ENCODE assay signal across 1 cellular context in genomic region chr14:24076302-24076601, GRCh38.
TF ChIP-seq lines count a peak whose summit lies in the region.

No MANE protein-coding gene starts in this region.

TF ChIP-seq in HepG2, 621 proteins besides CTCF, POLR2A, EP300 and RAD21 (continued from another document and continues in another):
- TF ChIP-seq NFAT5 (CRISPR knock-in tag; IDR thresholded peaks at IDR 0.05), result no peak
- TF ChIP-seq MAFK (conservative IDR thresholded peaks at IDR 0.05 in 1 of 2, IDR thresholded peaks at IDR 0.05 in 1 of 2; ENCODE audit: low read length in 2 of 2), result no peak
- TF ChIP-seq, protein P1, sequence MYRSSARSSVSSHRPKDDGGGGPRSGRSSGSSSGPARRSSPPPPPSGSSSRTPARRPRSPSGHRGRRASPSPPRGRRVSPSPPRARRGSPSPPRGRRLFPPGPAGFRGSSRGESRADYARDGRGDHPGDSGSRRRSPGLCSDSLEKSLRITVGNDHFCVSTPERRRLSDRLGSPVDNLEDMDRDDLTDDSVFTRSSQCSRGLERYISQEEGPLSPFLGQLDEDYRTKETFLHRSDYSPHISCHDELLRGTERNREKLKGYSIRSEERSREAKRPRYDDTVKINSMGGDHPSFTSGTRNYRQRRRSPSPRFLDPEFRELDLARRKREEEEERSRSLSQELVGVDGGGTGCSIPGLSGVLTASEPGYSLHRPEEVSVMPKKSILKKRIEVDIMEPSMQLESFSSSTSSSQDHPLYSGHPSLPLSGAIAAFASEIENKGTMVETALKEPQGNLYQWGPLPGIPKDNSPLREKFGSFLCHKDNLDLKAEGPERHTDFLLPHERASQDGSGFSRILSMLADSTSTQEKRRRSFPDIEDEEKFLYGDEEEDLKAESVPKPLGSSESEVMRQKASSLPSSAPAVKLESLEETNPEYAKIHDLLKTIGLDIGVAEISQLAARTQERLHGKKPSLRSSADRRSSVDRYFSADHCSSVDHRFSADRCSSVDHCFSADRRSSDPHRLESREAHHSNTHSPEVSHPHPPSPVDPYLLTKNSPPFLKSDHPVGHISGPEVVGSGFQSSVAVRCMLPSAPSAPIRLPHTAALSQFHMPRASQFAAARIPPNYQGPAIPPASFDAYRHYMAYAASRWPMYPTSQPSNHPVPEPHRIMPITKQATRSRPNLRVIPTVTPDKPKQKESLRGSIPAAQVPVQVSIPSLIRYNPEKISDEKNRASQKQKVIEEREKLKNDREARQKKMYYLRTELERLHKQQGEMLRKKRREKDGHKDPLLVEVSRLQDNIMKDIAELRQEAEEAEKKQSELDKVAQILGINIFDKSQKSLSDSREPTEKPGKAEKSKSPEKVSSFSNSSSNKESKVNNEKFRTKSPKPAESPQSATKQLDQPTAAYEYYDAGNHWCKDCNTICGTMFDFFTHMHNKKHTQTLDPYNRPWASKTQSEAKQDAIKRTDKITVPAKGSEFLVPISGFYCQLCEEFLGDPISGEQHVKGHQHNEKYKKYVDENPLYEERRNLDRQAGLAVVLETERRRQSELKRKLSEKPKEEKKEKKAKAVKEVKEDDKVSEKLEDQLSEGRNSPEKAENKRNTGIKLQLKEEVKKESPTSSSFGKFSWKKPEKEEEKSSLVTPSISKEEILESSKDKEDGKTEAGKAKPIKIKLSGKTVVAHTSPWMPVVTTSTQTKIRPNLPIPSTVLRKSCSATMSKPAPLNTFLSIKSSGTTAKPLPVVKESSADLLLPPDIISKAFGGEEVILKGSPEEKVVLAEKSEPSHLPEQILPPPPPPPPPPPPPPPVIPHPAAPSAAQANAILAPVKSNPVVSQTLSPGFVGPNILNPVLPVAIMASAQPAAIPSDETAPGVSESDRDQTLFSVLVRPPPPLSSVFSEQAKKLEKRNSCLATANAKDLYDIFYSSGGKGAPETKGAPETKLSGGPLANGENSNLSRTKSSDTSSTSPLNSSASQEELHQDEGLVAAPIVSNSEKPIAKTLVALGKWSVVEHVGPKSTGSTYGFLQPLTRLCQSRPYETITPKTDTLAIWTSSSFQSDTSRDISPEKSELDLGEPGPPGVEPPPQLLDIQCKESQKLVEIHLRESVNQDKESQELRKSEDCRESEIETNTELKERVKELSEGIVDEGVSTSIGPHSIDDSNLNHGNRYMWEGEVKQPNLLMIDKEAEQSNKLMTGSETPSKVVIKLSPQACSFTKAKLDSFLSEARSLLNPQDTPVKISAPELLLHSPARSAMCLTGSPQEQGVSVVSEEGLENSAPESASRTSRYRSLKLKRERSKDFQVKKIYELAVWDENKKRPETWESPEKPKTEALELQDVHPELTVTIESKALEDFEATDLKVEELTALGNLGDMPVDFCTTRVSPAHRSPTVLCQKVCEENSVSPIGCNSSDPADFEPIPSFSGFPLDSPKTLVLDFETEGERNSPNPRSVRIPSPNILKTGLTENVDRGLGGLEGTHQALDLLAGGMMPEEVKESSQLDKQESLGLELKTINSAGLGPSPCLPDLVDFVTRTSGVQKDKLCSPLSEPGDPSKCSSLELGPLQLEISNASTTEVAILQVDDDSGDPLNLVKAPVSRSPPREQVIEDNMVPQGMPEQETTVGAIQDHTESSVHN (CRISPR knock-in tag; IDR thresholded peaks at IDR 0.05), result 0 out of 2 replicates have a peak, but pooled peaks have one; percentile 31
- TF ChIP-seq SRSF1 (optimal IDR thresholded peaks at IDR 0.05; ENCODE audit: low read depth, low read length), result peak; percentile 46
- TF ChIP-seq, protein P2, sequence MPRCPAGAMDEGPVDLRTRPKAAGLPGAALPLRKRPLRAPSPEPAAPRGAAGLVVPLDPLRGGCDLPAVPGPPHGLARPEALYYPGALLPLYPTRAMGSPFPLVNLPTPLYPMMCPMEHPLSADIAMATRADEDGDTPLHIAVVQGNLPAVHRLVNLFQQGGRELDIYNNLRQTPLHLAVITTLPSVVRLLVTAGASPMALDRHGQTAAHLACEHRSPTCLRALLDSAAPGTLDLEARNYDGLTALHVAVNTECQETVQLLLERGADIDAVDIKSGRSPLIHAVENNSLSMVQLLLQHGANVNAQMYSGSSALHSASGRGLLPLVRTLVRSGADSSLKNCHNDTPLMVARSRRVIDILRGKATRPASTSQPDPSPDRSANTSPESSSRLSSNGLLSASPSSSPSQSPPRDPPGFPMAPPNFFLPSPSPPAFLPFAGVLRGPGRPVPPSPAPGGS (CRISPR knock-in tag; IDR thresholded peaks at IDR 0.05), result 0 out of 2 replicates have a peak, but pooled peaks have one; percentile 41
- TF ChIP-seq NR2C2 (CRISPR knock-in tag; IDR thresholded peaks at IDR 0.05; ENCODE audit: borderline replicate concordance), result peak; percentile 66
- TF ChIP-seq, protein P3, sequence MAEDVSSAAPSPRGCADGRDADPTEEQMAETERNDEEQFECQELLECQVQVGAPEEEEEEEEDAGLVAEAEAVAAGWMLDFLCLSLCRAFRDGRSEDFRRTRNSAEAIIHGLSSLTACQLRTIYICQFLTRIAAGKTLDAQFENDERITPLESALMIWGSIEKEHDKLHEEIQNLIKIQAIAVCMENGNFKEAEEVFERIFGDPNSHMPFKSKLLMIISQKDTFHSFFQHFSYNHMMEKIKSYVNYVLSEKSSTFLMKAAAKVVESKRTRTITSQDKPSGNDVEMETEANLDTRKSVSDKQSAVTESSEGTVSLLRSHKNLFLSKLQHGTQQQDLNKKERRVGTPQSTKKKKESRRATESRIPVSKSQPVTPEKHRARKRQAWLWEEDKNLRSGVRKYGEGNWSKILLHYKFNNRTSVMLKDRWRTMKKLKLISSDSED (CRISPR knock-in tag; IDR thresholded peaks at IDR 0.05), result peak; percentile 54; the same call in 1 of the 2 replicates
- no peak for TF ChIP-seq ZNF510 (CRISPR knock-in tag; IDR thresholded peaks at IDR 0.05; ENCODE audit: low read depth)
- TF ChIP-seq, protein P4, sequence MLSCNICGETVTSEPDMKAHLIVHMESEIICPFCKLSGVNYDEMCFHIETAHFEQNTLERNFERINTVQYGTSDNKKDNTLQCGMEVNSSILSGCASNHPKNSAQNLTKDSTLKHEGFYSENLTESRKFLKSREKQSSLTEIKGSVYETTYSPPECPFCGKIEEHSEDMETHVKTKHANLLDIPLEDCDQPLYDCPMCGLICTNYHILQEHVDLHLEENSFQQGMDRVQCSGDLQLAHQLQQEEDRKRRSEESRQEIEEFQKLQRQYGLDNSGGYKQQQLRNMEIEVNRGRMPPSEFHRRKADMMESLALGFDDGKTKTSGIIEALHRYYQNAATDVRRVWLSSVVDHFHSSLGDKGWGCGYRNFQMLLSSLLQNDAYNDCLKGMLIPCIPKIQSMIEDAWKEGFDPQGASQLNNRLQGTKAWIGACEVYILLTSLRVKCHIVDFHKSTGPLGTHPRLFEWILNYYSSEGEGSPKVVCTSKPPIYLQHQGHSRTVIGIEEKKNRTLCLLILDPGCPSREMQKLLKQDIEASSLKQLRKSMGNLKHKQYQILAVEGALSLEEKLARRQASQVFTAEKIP (CRISPR knock-in tag; IDR thresholded peaks at IDR 0.05; ENCODE audit: borderline replicate concordance), result no peak
- TF ChIP-seq, protein P5, sequence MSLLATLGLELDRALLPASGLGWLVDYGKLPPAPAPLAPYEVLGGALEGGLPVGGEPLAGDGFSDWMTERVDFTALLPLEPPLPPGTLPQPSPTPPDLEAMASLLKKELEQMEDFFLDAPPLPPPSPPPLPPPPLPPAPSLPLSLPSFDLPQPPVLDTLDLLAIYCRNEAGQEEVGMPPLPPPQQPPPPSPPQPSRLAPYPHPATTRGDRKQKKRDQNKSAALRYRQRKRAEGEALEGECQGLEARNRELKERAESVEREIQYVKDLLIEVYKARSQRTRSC (CRISPR knock-in tag; IDR thresholded peaks at IDR 0.05; ENCODE audit: low read depth), result no peak
- TF ChIP-seq EZH2 (conservative IDR thresholded peaks at IDR 0.05; ENCODE audit: low read depth, low read length), result no peak
- TF ChIP-seq ZBTB25 (CRISPR knock-in tag; IDR thresholded peaks at IDR 0.05), result no peak
- TF ChIP-seq, protein P6, sequence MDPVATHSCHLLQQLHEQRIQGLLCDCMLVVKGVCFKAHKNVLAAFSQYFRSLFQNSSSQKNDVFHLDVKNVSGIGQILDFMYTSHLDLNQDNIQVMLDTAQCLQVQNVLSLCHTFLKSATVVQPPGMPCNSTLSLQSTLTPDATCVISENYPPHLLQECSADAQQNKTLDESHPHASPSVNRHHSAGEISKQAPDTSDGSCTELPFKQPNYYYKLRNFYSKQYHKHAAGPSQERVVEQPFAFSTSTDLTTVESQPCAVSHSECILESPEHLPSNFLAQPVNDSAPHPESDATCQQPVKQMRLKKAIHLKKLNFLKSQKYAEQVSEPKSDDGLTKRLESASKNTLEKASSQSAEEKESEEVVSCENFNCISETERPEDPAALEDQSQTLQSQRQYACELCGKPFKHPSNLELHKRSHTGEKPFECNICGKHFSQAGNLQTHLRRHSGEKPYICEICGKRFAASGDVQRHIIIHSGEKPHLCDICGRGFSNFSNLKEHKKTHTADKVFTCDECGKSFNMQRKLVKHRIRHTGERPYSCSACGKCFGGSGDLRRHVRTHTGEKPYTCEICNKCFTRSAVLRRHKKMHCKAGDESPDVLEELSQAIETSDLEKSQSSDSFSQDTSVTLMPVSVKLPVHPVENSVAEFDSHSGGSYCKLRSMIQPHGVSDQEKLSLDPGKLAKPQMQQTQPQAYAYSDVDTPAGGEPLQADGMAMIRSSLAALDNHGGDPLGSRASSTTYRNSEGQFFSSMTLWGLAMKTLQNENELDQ (CRISPR knock-in tag; IDR thresholded peaks at IDR 0.05; ENCODE audit: borderline replicate concordance), result no peak
- TF ChIP-seq, protein P7, sequence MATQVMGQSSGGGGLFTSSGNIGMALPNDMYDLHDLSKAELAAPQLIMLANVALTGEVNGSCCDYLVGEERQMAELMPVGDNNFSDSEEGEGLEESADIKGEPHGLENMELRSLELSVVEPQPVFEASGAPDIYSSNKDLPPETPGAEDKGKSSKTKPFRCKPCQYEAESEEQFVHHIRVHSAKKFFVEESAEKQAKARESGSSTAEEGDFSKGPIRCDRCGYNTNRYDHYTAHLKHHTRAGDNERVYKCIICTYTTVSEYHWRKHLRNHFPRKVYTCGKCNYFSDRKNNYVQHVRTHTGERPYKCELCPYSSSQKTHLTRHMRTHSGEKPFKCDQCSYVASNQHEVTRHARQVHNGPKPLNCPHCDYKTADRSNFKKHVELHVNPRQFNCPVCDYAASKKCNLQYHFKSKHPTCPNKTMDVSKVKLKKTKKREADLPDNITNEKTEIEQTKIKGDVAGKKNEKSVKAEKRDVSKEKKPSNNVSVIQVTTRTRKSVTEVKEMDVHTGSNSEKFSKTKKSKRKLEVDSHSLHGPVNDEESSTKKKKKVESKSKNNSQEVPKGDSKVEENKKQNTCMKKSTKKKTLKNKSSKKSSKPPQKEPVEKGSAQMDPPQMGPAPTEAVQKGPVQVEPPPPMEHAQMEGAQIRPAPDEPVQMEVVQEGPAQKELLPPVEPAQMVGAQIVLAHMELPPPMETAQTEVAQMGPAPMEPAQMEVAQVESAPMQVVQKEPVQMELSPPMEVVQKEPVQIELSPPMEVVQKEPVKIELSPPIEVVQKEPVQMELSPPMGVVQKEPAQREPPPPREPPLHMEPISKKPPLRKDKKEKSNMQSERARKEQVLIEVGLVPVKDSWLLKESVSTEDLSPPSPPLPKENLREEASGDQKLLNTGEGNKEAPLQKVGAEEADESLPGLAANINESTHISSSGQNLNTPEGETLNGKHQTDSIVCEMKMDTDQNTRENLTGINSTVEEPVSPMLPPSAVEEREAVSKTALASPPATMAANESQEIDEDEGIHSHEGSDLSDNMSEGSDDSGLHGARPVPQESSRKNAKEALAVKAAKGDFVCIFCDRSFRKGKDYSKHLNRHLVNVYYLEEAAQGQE (IDR thresholded peaks at IDR 0.05; ENCODE audit: borderline replicate concordance in 1 of 2, low read depth in 1 of 2, low read length in 2 of 2), result no peak
- TF ChIP-seq, protein P8, sequence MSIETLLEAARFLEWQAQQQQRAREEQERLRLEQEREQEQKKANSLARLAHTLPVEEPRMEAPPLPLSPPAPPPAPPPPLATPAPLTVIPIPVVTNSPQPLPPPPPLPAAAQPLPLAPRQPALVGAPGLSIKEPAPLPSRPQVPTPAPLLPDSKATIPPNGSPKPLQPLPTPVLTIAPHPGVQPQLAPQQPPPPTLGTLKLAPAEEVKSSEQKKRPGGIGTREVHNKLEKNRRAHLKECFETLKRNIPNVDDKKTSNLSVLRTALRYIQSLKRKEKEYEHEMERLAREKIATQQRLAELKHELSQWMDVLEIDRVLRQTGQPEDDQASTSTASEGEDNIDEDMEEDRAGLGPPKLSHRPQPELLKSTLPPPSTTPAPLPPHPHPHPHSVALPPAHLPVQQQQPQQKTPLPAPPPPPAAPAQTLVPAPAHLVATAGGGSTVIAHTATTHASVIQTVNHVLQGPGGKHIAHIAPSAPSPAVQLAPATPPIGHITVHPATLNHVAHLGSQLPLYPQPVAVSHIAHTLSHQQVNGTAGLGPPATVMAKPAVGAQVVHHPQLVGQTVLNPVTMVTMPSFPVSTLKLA (IDR thresholded peaks at IDR 0.05), result no peak
- no peak for TF ChIP-seq FLYWCH1 (CRISPR knock-in tag; IDR thresholded peaks at IDR 0.05)
- TF ChIP-seq HES4 (CRISPR knock-in tag; IDR thresholded peaks at IDR 0.05; ENCODE audit: borderline replicate concordance), result 0 out of 2 replicates have a peak, but pooled peaks have one; percentile 3
- no peak for TF ChIP-seq ZNF720 (CRISPR knock-in tag; IDR thresholded peaks at IDR 0.05)
